Comparison of ENCODE assay signal across 8 cellular contexts in genomic region chr12:111396726-111397445, GRCh38. TPM values are rescaled to one million over a fixed set of nuclear protein-coding genes. Genes with fewer than 3 reads are reported as not detected.
DNase-seq lines count a peak whose midpoint lies in the region; ATAC-seq and TF ChIP-seq lines count a peak whose summit lies in the region.

No MANE protein-coding gene starts in this region.

- H3K27ac ChIP-seq in lower lobe of right lung = peak overlapping the region; percentile 54

- peaks cover 30% of the 10 kb centered on the region for H3K4me1 ChIP-seq in lower lobe of right lung

- no peaks in the 10 kb centered on the region for H3K27me3 ChIP-seq in lower lobe of right lung (ENCODE audit: low read depth)

- TF ChIP-seq CTCF in lower lobe of right lung (IDR thresholded peaks at IDR 0.05) = peak; percentile 99

- DNase-seq in NCI-H524 (lab: John Stamatoyannopoulos, UW) (peak; percentile 34 to 60), NCI-H524 treated with DMSO at 0.1 percent for 48 hours (lab: John Stamatoyannopoulos, UW) (no peak), NCI-H748 (lab: John Stamatoyannopoulos, UW; ENCODE audit: unreplicated experiment) (peak; percentile 71), dedifferentiated amniotic fluid mesenchymal stem cell (ENCODE audit: extremely low spot score) (peak; percentile 75), lower lobe of right lung (peak; percentile 92)
- peak; percentile 82 to 83 for DNase-seq in activated CD4-positive, alpha-beta T cell treated with anti-CD3 and anti-CD28 coated beads, Interleukin-2, amount 50 U/mL, for 4 hours
- DNase-seq in stimulated activated CD4-positive, alpha-beta T cell treated with anti-CD3 and anti-CD28 coated beads, TNF-alpha, amount 100 ng/mL, for 24 hours (ENCODE audit: low read depth in 3 of 3) = peak; percentile 71 to 85 (median 74)

- no peaks in the 10 kb centered on the region for H3K9me3 ChIP-seq in lower lobe of right lung

- intact Hi-C loops in lower lobe of right lung (cut with DNase I) = loop anchor here (10.0 kb wide), 1 partner anchor 58 kb away; no protein-coding TSS in a partner anchor

- H3K36me3 ChIP-seq in lower lobe of right lung = no peaks in the 10 kb centered on the region

- ATAC-seq in HG03342 (IDR thresholded peaks at IDR 0.05; ENCODE audit: unreplicated experiment) = peak; percentile 57
- peak; percentile 85 to 93 for ATAC-seq in lower lobe of right lung

- H3K4me3 ChIP-seq in lower lobe of right lung = peak overlapping the region; percentile 42

RNA-seq across cellular contexts. Expression of gene SH2B3, which starts 8.8 kb away (rescaled TPM):
- total RNA-seq in lower lobe of right lung = 49.5 TPM

RNA-seq across cellular contexts. Expression of gene PHETA1, which starts 28.0 kb away (rescaled TPM):
- total RNA-seq in lower lobe of right lung = 20.5 TPM
